ENCODE assay signal across 1 cellular context in the genomic region with DNA sequence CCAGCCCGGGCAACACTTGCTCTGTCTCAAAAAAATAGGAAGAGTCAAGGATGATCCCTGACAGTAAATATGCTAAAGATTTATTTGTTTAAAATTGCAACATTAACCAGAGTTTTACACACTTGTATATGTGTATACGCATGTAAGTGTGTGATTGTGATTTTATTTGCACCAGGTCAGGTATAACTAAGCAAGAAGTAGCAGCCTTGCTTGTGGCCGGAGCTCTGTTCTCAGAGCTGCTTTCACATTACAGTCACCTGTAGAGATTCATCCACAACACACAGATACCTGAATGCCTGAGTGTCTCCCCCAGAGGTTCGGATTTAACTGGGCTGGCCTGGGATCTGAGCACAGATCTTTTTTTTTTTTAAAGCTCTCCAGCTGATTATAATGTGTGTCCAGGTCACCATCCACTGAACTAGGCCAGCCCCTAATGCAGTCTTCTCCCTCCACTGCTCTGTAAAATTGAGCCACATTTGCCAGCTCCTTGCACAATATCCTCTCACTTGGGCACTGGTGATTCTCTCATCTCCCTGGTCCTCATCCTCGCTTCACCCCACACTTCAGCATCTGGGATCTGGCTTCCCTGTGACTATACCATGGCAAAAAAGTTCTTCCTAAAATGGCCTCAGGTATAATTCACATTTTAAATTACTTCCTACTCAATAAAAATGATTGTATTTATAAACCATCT.
TF ChIP-seq lines count a peak whose summit lies in the region.

No MANE protein-coding gene starts in this region.

TF ChIP-seq in HCT116, 20 proteins besides CTCF, POLR2A, EP300 and RAD21:
- TF ChIP-seq SP1 (IDR thresholded peaks at IDR 0.05; ENCODE audit: low read depth), result no peak
- TF ChIP-seq ZBTB33 (IDR thresholded peaks at IDR 0.05; ENCODE audit: extremely low read depth, insufficient replicate concordance, low read length), result no peak
